ENCODE assay signal across 8 cellular contexts in the genomic region with DNA sequence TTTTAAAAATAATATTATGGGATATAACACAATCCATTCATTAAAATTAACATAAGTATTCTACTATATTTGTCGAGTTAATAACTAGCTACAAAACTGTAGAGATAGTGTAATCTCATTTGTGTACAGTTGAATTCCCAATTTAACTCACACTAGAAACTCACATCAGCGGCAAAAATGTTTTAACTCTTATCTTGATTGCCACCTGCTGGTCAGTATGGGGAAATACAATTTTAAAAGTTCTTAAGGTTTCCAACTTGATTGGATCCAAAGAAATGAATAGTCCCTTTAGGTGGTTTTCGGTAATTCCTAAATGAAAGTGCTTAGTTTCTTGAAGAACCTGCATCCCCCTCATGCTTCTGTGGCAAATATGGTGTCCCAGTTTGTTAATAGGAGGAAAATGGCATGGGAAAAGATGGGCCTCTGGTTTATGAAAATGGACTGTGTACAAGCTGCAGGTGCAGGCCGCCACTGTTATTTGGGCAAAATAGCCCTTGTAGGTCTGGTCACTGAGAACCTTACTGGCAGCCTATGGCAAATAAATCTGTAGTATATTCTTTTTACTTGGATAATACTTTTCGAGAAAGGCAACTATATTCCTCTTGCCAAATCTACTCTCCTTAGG. TPM values are rescaled to one million over a fixed set of nuclear protein-coding genes. Genes with fewer than 3 reads are reported as not detected.
DNase-seq lines count a peak whose midpoint lies in the region; ATAC-seq and TF ChIP-seq lines count a peak whose summit lies in the region.

No MANE protein-coding gene starts in this region.

- CTCF ChIA-PET in PC-3 (lab: Charles Lee), result interaction anchor here (0.5 to 0.6 kb wide), 2 partner anchors 59 to 135 kb away, joined by 3 read pairs; no protein-coding TSS in a partner anchor
- CTCF ChIA-PET in activated CD4-positive, alpha-beta T cell treated with anti-CD3 and anti-CD28 coated beads for 36 hours (lab: Charles Lee), result interaction anchor here (0.6 to 2.5 kb wide), 11 partner anchors 9 to 1657 kb away, joined by 3 to 13 read pairs (median 4); no protein-coding TSS in a partner anchor

- H3K9me2 ChIP-seq in PC-3 (replicated peaks; ENCODE audit: low read length), result no peaks in the 10 kb centered on the region

- peaks cover 12% of the 10 kb centered on the region for H3K27me3 Mint-ChIP-seq in activated CD4-positive, alpha-beta T cell treated with anti-CD3 and anti-CD28 coated beads for 36 hours

- 36 to 44% methylated on average over 5 of the region's 5 CpGs for WGBS in esophagus squamous epithelium, 2 donors
- 47% methylated on average over 5 of the region's 5 CpGs for WGBS in prostate gland

- H3K4me1 Mint-ChIP-seq in activated CD4-positive, alpha-beta T cell treated with anti-CD3 and anti-CD28 coated beads for 36 hours, result no peaks in the 10 kb centered on the region

- H3K79me2 ChIP-seq in KMS-11 (ENCODE audit: insufficient read depth, low read depth), result no peaks in the 10 kb centered on the region
- H3K79me2 ChIP-seq in PC-3 (ENCODE audit: low read length), result no peaks in the 10 kb centered on the region

- TF ChIP-seq CTCF in 22Rv1 (IDR thresholded peaks at IDR 0.05) (peak; percentile 78), GM12865 (IDR thresholded peaks at IDR 0.05; ENCODE audit: insufficient read depth, low read depth, low read length, missing control alignments) (peak; percentile 43), KMS-11 (conservative IDR thresholded peaks at IDR 0.05; ENCODE audit: low read depth, low read length) (peak; percentile 80), PC-3 (conservative IDR thresholded peaks at IDR 0.05; ENCODE audit: low read depth, low read length) (peak; percentile 67), esophagus squamous epithelium (IDR thresholded peaks at IDR 0.05) (peak in 5 of 6 experiments; percentile 44 to 58 (median 53)), prostate gland (IDR thresholded peaks at IDR 0.05) (peak; percentile 27 to 82 (median 70))

- ATAC-seq in PC-3, result no peak; the same call in 1 of the 2 replicates
- no peak for ATAC-seq in HG02588 (IDR thresholded peaks at IDR 0.05; ENCODE audit: unreplicated experiment)
- ATAC-seq in activated CD4-positive, alpha-beta T cell treated with anti-CD3 and anti-CD28 coated beads for 36 hours, result no peak

- no peak for TF ChIP-seq POLR2A in esophagus squamous epithelium (IDR thresholded peaks at IDR 0.05)
- no peak for TF ChIP-seq POLR2A in prostate gland (IDR thresholded peaks at IDR 0.05)

- H3K4me2 ChIP-seq in KMS-11 (no peak overlapping the region), PC-3 (ENCODE audit: low read length) (no peak overlapping the region)

- no TSS peak for BruUV-seq in PC-3 (replicated peaks; lab: Mats Ljungman, UMichigan)

- DNase-seq in GM12865 (ENCODE audit: low read depth), result peak; percentile 26
- DNase-seq in PC-3, result peak; percentile 37
- DNase-seq in esophagus squamous epithelium (lab: John Stamatoyannopoulos, UW), result no peak
- DNase-seq in prostate gland (ENCODE audit: low spot score), result no peak
- no peak for DNase-seq in activated CD4-positive, alpha-beta T cell treated with anti-CD3 and anti-CD28 coated beads for 36 hours

- H3K27ac ChIP-seq in 22Rv1 (no peak overlapping the region), KMS-11 (no peak overlapping the region), PC-3 (ENCODE audit: low read length) (no peak overlapping the region), esophagus squamous epithelium (no peak overlapping the region), prostate gland (no peak overlapping the region)

- no peak overlapping the region for H3K4me3 ChIP-seq in GM12865 (ENCODE audit: low read depth, low read length)
- no peak overlapping the region for H3K4me3 ChIP-seq in KMS-11 (IDR thresholded peaks at IDR 0.05; ENCODE audit: insufficient read depth, low read depth, low read length)
- no peak overlapping the region for H3K4me3 ChIP-seq in PC-3 (ENCODE audit: low read length)
- H3K4me3 ChIP-seq in esophagus squamous epithelium, result no peak overlapping the region
- no peak overlapping the region for H3K4me3 ChIP-seq in prostate gland

- no peaks in the 10 kb centered on the region for H3F3A ChIP-seq in PC-3 (ENCODE audit: low read length, unreplicated experiment)

- H3K36me3 ChIP-seq in KMS-11 (ENCODE audit: insufficient read depth) (no peaks in the 10 kb centered on the region), PC-3 (ENCODE audit: low read depth, low read length) (no peaks in the 10 kb centered on the region), esophagus squamous epithelium (no peaks in the 10 kb centered on the region), prostate gland (no peaks in the 10 kb centered on the region)

- no peaks in the 10 kb centered on the region for H4K20me1 ChIP-seq in KMS-11 (ENCODE audit: insufficient read depth)
- no peaks in the 10 kb centered on the region for H4K20me1 ChIP-seq in PC-3 (ENCODE audit: low read length)

- H3K9ac ChIP-seq in KMS-11, result no peak overlapping the region
- H3K9ac ChIP-seq in PC-3 (ENCODE audit: low read length), result no peak overlapping the region

- no peaks in the 10 kb centered on the region for H3K36me3 Mint-ChIP-seq in activated CD4-positive, alpha-beta T cell treated with anti-CD3 and anti-CD28 coated beads for 36 hours (ENCODE audit: low read depth)

- POLR2A ChIA-PET in PC-3 (lab: Charles Lee; ENCODE audit: unreplicated experiment), result no interaction called here
- POLR2A ChIA-PET in activated CD4-positive, alpha-beta T cell treated with anti-CD3 and anti-CD28 coated beads for 36 hours (lab: Charles Lee), result no interaction called here

- H3K27me3 ChIP-seq in KMS-11 (ENCODE audit: insufficient read depth, low read depth), result no peaks in the 10 kb centered on the region
- 0 out of 2 replicates have a peak, but pooled peaks cover 3% of the 10 kb centered on the region for H3K27me3 ChIP-seq in PC-3 (ENCODE audit: low read length)
- H3K27me3 ChIP-seq in esophagus squamous epithelium, result peaks cover 0 to 18% (median 0%) of the 10 kb centered on the region in 4 donors
- no peaks in the 10 kb centered on the region for H3K27me3 ChIP-seq in prostate gland (replicated peaks; ENCODE audit: insufficient read depth)

- H3K4me3 Mint-ChIP-seq in activated CD4-positive, alpha-beta T cell treated with anti-CD3 and anti-CD28 coated beads for 36 hours, result no peak overlapping the region

- H3K9me3 Mint-ChIP-seq in activated CD4-positive, alpha-beta T cell treated with anti-CD3 and anti-CD28 coated beads for 36 hours (ENCODE audit: low read depth), result no peaks in the 10 kb centered on the region

- no peak overlapping the region for H3K27ac Mint-ChIP-seq in activated CD4-positive, alpha-beta T cell treated with anti-CD3 and anti-CD28 coated beads for 36 hours

- intact Hi-C loops in PC-3 (cut with micrococcal nuclease) (loop anchor here (1.0 kb wide), 2 partner anchors 59 to 135 kb away; no protein-coding TSS in a partner anchor), esophagus squamous epithelium (cut with DNase I) (no loop called here), prostate gland (cut with DNase I) (loop anchor here (2.0 to 10.0 kb wide), 2 partner anchors 134 to 1660 kb away; no protein-coding TSS in a partner anchor)
- intact Hi-C loops in activated CD4-positive, alpha-beta T cell treated with anti-CD3 and anti-CD28 coated beads for 36 hours (cut with DNase I, micrococcal nuclease), result loop anchor here (1.0 to 5.0 kb wide), 5 partner anchors 59 to 1657 kb away; no protein-coding TSS in a partner anchor

- H3K9me3 ChIP-seq in PC-3 (ENCODE audit: low read length), result no peaks in the 10 kb centered on the region
- H3K9me3 ChIP-seq in esophagus squamous epithelium, result no peaks in the 10 kb centered on the region
- H3K9me3 ChIP-seq in prostate gland, result no peaks in the 10 kb centered on the region

- H2AFZ ChIP-seq in KMS-11 (ENCODE audit: low read depth) (no peak overlapping the region), PC-3 (ENCODE audit: low read length) (no peak overlapping the region)

- no peaks in the 10 kb centered on the region for H3K4me1 ChIP-seq in KMS-11 (ENCODE audit: low read depth, poor library complexity, severe bottlenecking)
- no peaks in the 10 kb centered on the region for H3K4me1 ChIP-seq in PC-3 (ENCODE audit: insufficient read depth, low read length)
- no peaks in the 10 kb centered on the region for H3K4me1 ChIP-seq in esophagus squamous epithelium
- no peaks in the 10 kb centered on the region for H3K4me1 ChIP-seq in prostate gland (replicated peaks)

RNA-seq across cellular contexts. Expression of a gene that starts 33.7 kb away (rescaled TPM):
- total RNA-seq in PC-3 (2014; rRNA removed) (not detected in 2 replicates), esophagus squamous epithelium (not detected), prostate gland (not detected)
- total RNA-seq in activated CD4-positive, alpha-beta T cell treated with anti-CD3 and anti-CD28 coated beads for 36 hours, result not detected

Comparison
In these comparisons a context has a peak if more than half of its experiments do, and no peak if none do; other contexts are left out.
1. DNase-seq: peak in GM12865 (single experiment) and PC-3 (single experiment); none in esophagus squamous epithelium (single experiment), prostate gland (single experiment) and activated CD4-positive, alpha-beta T cell treated with anti-CD3 and anti-CD28 coated beads for 36 hours (single experiment).
2. Peak in every context shown above with its lines, with median percentiles within 50 percentile points of each other: CTCF ChIP-seq.